27 cellular contexts compared by ENCODE assay signal in genomic region chr9:93786204-93786603, GRCh38.
"Had no signal": no experiment of that assay in that cellular context is flagged by ENCODE, and none has a peak within 500 bp of the region (broad histone marks: within the 10 kb centered on the region; RNA-seq: fewer than 3 reads in every experiment).

No MANE protein-coding gene starts in this region.

- H3K27ac ChIP-seq: colonic mucosa, coronary artery, dorsolateral prefrontal cortex, epithelial cell of prostate, esophagus muscularis mucosa, esophagus squamous epithelium, gastrocnemius medialis, gastroesophageal sphincter, heart left ventricle, heart right ventricle, hepatocyte had no signal

- H3K27me3 ChIP-seq: colonic mucosa, dorsolateral prefrontal cortex, esophagus muscularis mucosa, gastrocnemius medialis, heart left ventricle, hepatocyte had no signal

- H3K4me1 ChIP-seq: colonic mucosa, esophagus muscularis mucosa, esophagus squamous epithelium, gastrocnemius medialis, gastroesophageal sphincter, heart left ventricle, heart right ventricle had no signal

- H3K36me3 ChIP-seq: colonic mucosa, esophagus muscularis mucosa, esophagus squamous epithelium, gastrocnemius medialis, gastroesophageal sphincter, heart left ventricle, heart right ventricle had no signal

- H3K9me3 ChIP-seq: colonic mucosa, esophagus squamous epithelium, gastrocnemius medialis had no signal

- H2AFZ ChIP-seq: hepatocyte had no signal

- H3K79me2 ChIP-seq: hepatocyte had no signal

- ATAC-seq: effector memory CD8-positive, alpha-beta T cell; esophagus mucosa; gastrocnemius medialis; gastroesophageal sphincter; heart left ventricle; heart right ventricle had no signal

- DNase-seq: colonic mucosa; cortex of kidney; dermis blood vessel endothelial cell; dorsolateral prefrontal cortex; effector CD4-positive, alpha-beta T cell; effector CD8-positive, alpha-beta T cell; effector memory CD4-positive, alpha-beta T cell; effector memory CD8-positive, alpha-beta T cell; endodermal cell; erythroblast; esophagus squamous epithelium; foreskin fibroblast; foreskin melanocyte; gastrocnemius medialis; glutamatergic neuron; head of caudate nucleus; heart left ventricle; heart right ventricle had no signal

- H3K4me3 ChIP-seq: colonic mucosa, coronary artery, dorsolateral prefrontal cortex, esophagus muscularis mucosa, esophagus squamous epithelium, gastrocnemius medialis, gastroesophageal sphincter, heart left ventricle, heart right ventricle, hepatocyte had no signal

- FAIRE-seq: endometrium, endothelial cell of umbilical vein, frontal cortex had no signal

- H3K4me2 ChIP-seq: hepatocyte had no signal
